ENCODE assay signal across 1 cellular context in genomic region chr2:11446733-11447248, GRCh38.
TF ChIP-seq lines count a peak whose summit lies in the region.

No MANE protein-coding gene starts in this region.

TF ChIP-seq in HCT116, 20 proteins besides CTCF, POLR2A, EP300 and RAD21 (continued from another document):
- TF ChIP-seq REST (IDR thresholded peaks at IDR 0.05; ENCODE audit: low read depth) (no peak), EGR1 (IDR thresholded peaks at IDR 0.05; ENCODE audit: low read depth) (no peak)
TF ChIP-seq in HCT116: peak in this region for 0.
